ENCODE assay signal across 17 cellular contexts in the genomic region with DNA sequence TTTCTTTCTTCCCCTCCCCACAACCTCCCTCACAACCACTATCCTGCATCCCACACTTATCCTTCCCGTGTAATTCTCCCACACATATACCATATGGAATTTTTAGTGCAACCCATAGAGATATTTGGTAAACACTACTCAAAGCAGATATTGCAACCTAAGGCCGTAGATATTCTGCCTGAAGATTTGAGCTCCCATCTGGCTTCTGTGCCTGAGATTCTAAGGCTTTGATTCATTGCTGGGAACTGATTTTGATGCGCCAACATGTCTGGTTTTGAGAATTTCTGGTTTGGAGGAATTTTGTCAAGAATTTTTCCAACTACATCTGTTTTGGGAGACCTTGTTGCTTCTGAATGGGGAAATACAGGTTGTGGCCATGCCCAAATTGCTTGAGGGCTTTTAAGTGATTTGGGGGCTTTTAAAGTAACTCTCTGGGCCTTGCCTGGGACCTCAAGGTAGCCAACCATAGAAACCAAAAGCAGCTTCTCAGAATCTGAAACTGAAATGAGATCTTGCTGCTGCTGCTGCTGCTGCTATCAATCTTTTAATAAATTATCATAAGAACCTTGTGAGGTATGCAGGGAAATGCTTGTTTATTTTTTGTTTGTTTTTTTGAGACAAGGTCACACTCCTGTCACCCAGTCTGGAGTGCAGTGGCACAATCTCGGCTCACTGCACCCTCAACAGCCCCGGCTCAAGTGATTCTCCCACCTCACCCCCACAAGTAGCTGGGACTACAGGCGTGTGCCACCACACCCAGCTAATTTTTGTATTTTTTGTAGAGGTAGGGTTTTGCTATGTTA. TPM values are rescaled to one million over a fixed set of nuclear protein-coding genes. Genes with fewer than 3 reads are reported as not detected.
DNase-seq lines count a peak whose midpoint lies in the region; ATAC-seq and TF ChIP-seq lines count a peak whose summit lies in the region.
"Had no signal": no experiment of that assay in that cellular context is flagged by ENCODE, and none has a peak within 500 bp of the region (broad histone marks: within the 10 kb centered on the region; RNA-seq: fewer than 3 reads in every experiment).

No MANE protein-coding gene starts in this region.

- H3K27ac ChIP-seq in transverse colon (no peak overlapping the region), A673 (ENCODE audit: low read depth, low read length, poor library complexity, severe bottlenecking) (no peak overlapping the region)
- H3K27ac ChIP-seq: lower lobe of right lung, neural progenitor cell had no signal

- H3K4me3 ChIP-seq in transverse colon (no peak overlapping the region), A673 (ENCODE audit: low read depth, low read length, poor library complexity, severe bottlenecking) (no peak overlapping the region)
- H3K4me3 ChIP-seq: lower lobe of right lung, neural progenitor cell, tibial nerve had no signal

- no peaks in the 10 kb centered on the region for H3K9me3 ChIP-seq in transverse colon
- no peaks in the 10 kb centered on the region for H3K9me3 ChIP-seq in A673 (ENCODE audit: low read depth, low read length, poor library complexity, severe bottlenecking)
- H3K9me3 ChIP-seq: lower lobe of right lung, tibial nerve had no signal

- in situ Hi-C loops in transverse colon (cut with MboI; ENCODE audit: low pct_ligation_motif_present in 1 of 4, low pct_unique_long_range_greater_than_20kb in 1 of 4, low sequenced_read_pairs in 3 of 4) = loop anchor here (25.0 kb wide), 3 partner anchors 157 to 1857 kb away; no protein-coding TSS in a partner anchor

- H3K4me1 ChIP-seq in transverse colon (no peaks in the 10 kb centered on the region), A673 (ENCODE audit: insufficient read depth, low read length, poor library complexity, severe bottlenecking) (no peaks in the 10 kb centered on the region)
- H3K4me1 ChIP-seq: lower lobe of right lung, tibial nerve had no signal

- no peak for TF ChIP-seq POLR2A in transverse colon (IDR thresholded peaks at IDR 0.05)

- WGBS in transverse colon (ENCODE audit: low coverage in 1 of 2), 2 donors = 81 to 90% methylated on average over 5 to 6 of the region's 6 CpGs

- H3K36me3 ChIP-seq in transverse colon (no peaks in the 10 kb centered on the region), A673 (ENCODE audit: insufficient read depth, low read length, poor library complexity, severe bottlenecking) (no peaks in the 10 kb centered on the region)
- H3K36me3 ChIP-seq: lower lobe of right lung, neural progenitor cell, tibial nerve had no signal

- TF ChIP-seq CTCF in GM10266 (IDR thresholded peaks at IDR 0.05; ENCODE audit: control insufficient read depth, insufficient read depth, low read depth, missing control alignments) = no peak
- no peak for TF ChIP-seq CTCF in transverse colon (IDR thresholded peaks at IDR 0.05)
- no peak for TF ChIP-seq CTCF in A673 (conservative IDR thresholded peaks at IDR 0.05; ENCODE audit: low read depth, low read length)

- ATAC-seq in HG02571 (IDR thresholded peaks at IDR 0.05; ENCODE audit: unreplicated experiment) (peak; percentile 69), HG03280 (IDR thresholded peaks at IDR 0.05; ENCODE audit: unreplicated experiment) (peak; percentile 59)
- ATAC-seq: lower lobe of right lung, T-cell had no signal

- POLR2A ChIA-PET in A673 (lab: Charles Lee; ENCODE audit: low non-redundant PET) = no interaction called here

- intact Hi-C loops in transverse colon (cut with DNase I; ENCODE audit: low total_unique reads) (no loop called here), A673 (cut with micrococcal nuclease; ENCODE audit: unreplicated experiment) (no loop called here)

- H3K27me3 ChIP-seq in transverse colon (no peaks in the 10 kb centered on the region), A673 (replicated peaks; ENCODE audit: insufficient read depth, low read depth, low read length, poor library complexity) (no peaks in the 10 kb centered on the region)

- no peak for TF ChIP-seq EP300 in transverse colon (IDR thresholded peaks at IDR 0.05; ENCODE audit: low read depth)

- peak; percentile 19 for DNase-seq in GM10266 (ENCODE audit: extremely low spot score)
- DNase-seq in GM19238 (ENCODE audit: insufficient read length, low spot score) = peak; percentile 27
- DNase-seq in SIG-M5 (lab: John Stamatoyannopoulos, UW) = no peak
- no peak for DNase-seq in transverse colon
- no peak for DNase-seq in A673 (ENCODE audit: low spot score)
- no peak for DNase-seq in midbrain (lab: John Stamatoyannopoulos, UW)
- DNase-seq: activated CD4-positive, alpha-beta T cell treated with anti-CD3 and anti-CD28 coated beads for 48 hours; KG1; lower lobe of right lung; NCI-H2081; OCI-M1; T-cell had no signal

- CTCF ChIA-PET in A673 (lab: Charles Lee) = no interaction called here

- BruUV-seq in A673 (replicated peaks; lab: Mats Ljungman, UMichigan) = no TSS peak

RNA-seq across cellular contexts. Expression of a gene that starts 36.2 kb away (rescaled TPM):
- total RNA-seq in transverse colon (not detected), A673 (2021) (1.9 and 2.7 TPM in 2 replicates)
- total RNA-seq: lower lobe of right lung, skeletal muscle tissue, tibial nerve had no signal

Comparison
In these comparisons a context has a peak if more than half of its experiments do, and no peak if none do; other contexts are left out.
1. DNase-seq: peak in GM10266 (single experiment) and GM19238 (single experiment); none in SIG-M5 (single experiment), transverse colon (single experiment), A673 (single experiment) and midbrain (single experiment).